17 cellular contexts compared by ENCODE assay signal in genomic region chr1:2946291-2946690, GRCh38.
DNase-seq lines count a peak whose midpoint lies in the region; ATAC-seq and TF ChIP-seq lines count a peak whose summit lies in the region.
"Had no signal": no experiment of that assay in that cellular context is flagged by ENCODE, and none has a peak within 500 bp of the region (broad histone marks: within the 10 kb centered on the region; RNA-seq: fewer than 3 reads in every experiment).

No MANE protein-coding gene starts in this region.

- H3K4me1 ChIP-seq in neuronal stem cell (ENCODE audit: control insufficient read depth in 2 of 2, insufficient read depth in 1 of 2, low read depth in 1 of 2, low read length in 2 of 2) (peaks cover 0 to 1% of the 10 kb centered on the region in 2 donors), testis (no peaks in the 10 kb centered on the region)
- H3K4me1 ChIP-seq: SJCRH30 had no signal

- no peaks in the 10 kb centered on the region for H3K79me1 ChIP-seq in neuronal stem cell (ENCODE audit: low read depth, low read length)

- no peak overlapping the region for H3K4me3 Mint-ChIP-seq in natural killer cell treated with Interleukin-12 subunit alpha and Interleukin-12 subunit beta and Interleukin-15 and Interleukin-18, amount 100 ng/mL, for 72 hours
- H3K4me3 Mint-ChIP-seq in natural killer cell (no peak overlapping the region), chondrocyte (ENCODE audit: unreplicated experiment) (no peak overlapping the region)
- H3K4me3 Mint-ChIP-seq: B cell; CD4-positive, CD25-positive, alpha-beta regulatory T cell; H9 had no signal

- H3K23ac ChIP-seq in neuronal stem cell (ENCODE audit: low read depth, low read length, poor library complexity), result no peak overlapping the region

- no CpG with 5 or more reads among the region's 16 CpGs for WGBS in neuronal stem cell (ENCODE audit: extremely low coverage in 2 of 2, insufficient read length in 2 of 2, insufficient replicate concordance in 1 of 2), 2 donors
- 67 to 83% methylated on average over 15 to 16 of the region's 16 CpGs for WGBS in testis, 2 donors

- H3K27me3 ChIP-seq in neuronal stem cell (ENCODE audit: control insufficient read depth in 3 of 3, insufficient read depth in 3 of 3, low read depth in 1 of 3, low read length in 3 of 3) (peaks cover 0 to 41% (median 0%) of the 10 kb centered on the region in 3 experiments), testis (no peaks in the 10 kb centered on the region)

- no peak overlapping the region for H2BK120ac ChIP-seq in neuronal stem cell (ENCODE audit: low read depth, low read length)

- H3K4me3 ChIP-seq in neuronal stem cell (ENCODE audit: low read length in 2 of 2) (no peak overlapping the region), testis (no peak overlapping the region)
- H3K4me3 ChIP-seq: SJCRH30 had no signal

- H2AFZ ChIP-seq in neuronal stem cell (ENCODE audit: low read length), result no peak overlapping the region

- TF ChIP-seq POLR2A in testis (IDR thresholded peaks at IDR 0.05), result no peak

- peaks cover 3 to 5% of the 10 kb centered on the region in 2 donors for H3K27me3 Mint-ChIP-seq in natural killer cell treated with Interleukin-12 subunit alpha and Interleukin-12 subunit beta and Interleukin-15 and Interleukin-18, amount 100 ng/mL, for 72 hours
- H3K27me3 Mint-ChIP-seq in natural killer cell (ENCODE audit: low read depth in 2 of 2), result peaks cover 3 to 4% of the 10 kb centered on the region in 2 donors
- H3K27me3 Mint-ChIP-seq in chondrocyte (ENCODE audit: low read depth), result no peaks in the 10 kb centered on the region
- H3K27me3 Mint-ChIP-seq: B cell; CD4-positive, CD25-positive, alpha-beta regulatory T cell had no signal

- no peak overlapping the region for H2BK12ac ChIP-seq in neuronal stem cell (ENCODE audit: low read length)

- no peak overlapping the region for H2BK15ac ChIP-seq in neuronal stem cell (ENCODE audit: low read length)

- no peaks in the 10 kb centered on the region for H3K36me3 ChIP-seq in neuronal stem cell (replicated peaks in 1 of 2; ENCODE audit: control insufficient read depth in 2 of 2, insufficient read depth in 2 of 2, low read length in 2 of 2)
- H3K36me3 ChIP-seq in testis (ENCODE audit: low read depth, missing control alignments), result no peaks in the 10 kb centered on the region
- H3K36me3 ChIP-seq: SJCRH30 had no signal

- no peak overlapping the region for H4K91ac ChIP-seq in neuronal stem cell (ENCODE audit: low read depth, low read length, poor library complexity)

- no peaks in the 10 kb centered on the region for H3K4me1 Mint-ChIP-seq in natural killer cell treated with Interleukin-12 subunit alpha and Interleukin-12 subunit beta and Interleukin-15 and Interleukin-18, amount 100 ng/mL, for 72 hours (ENCODE audit: low read depth in 2 of 2)
- no peaks in the 10 kb centered on the region for H3K4me1 Mint-ChIP-seq in natural killer cell
- H3K4me1 Mint-ChIP-seq in chondrocyte (ENCODE audit: low read depth), result no peaks in the 10 kb centered on the region
- H3K4me1 Mint-ChIP-seq: CD4-positive, CD25-positive, alpha-beta regulatory T cell; H9 had no signal

- H2BK5ac ChIP-seq in neuronal stem cell (ENCODE audit: low read length), result no peak overlapping the region

- no peak overlapping the region for H3K27ac ChIP-seq in neuronal stem cell (replicated peaks; ENCODE audit: low read length)
- no peak overlapping the region for H3K27ac ChIP-seq in testis
- H3K27ac ChIP-seq: HL-60, RWPE1, SJCRH30 had no signal

- no peak for ATAC-seq in natural killer cell treated with Interleukin-12 subunit alpha and Interleukin-12 subunit beta and Interleukin-15 and Interleukin-18, amount 100 ng/mL, for 72 hours
- no peak for ATAC-seq in natural killer cell

- H3K4me2 ChIP-seq in neuronal stem cell (ENCODE audit: insufficient read depth, low read length, poor library complexity, severe bottlenecking), result no peak overlapping the region

- H3K27ac Mint-ChIP-seq in natural killer cell treated with Interleukin-12 subunit alpha and Interleukin-12 subunit beta and Interleukin-15 and Interleukin-18, amount 100 ng/mL, for 72 hours, result no peak overlapping the region
- H3K27ac Mint-ChIP-seq in natural killer cell, result no peak overlapping the region
- no peak overlapping the region for H3K27ac Mint-ChIP-seq in chondrocyte (ENCODE audit: unreplicated experiment)
- H3K27ac Mint-ChIP-seq: B cell; CD4-positive, CD25-positive, alpha-beta regulatory T cell; H9 had no signal

- no peak overlapping the region for H4K8ac ChIP-seq in neuronal stem cell (ENCODE audit: low read depth, low read length)

- peaks cover 4% of the 10 kb centered on the region for H3K36me3 Mint-ChIP-seq in natural killer cell treated with Interleukin-12 subunit alpha and Interleukin-12 subunit beta and Interleukin-15 and Interleukin-18, amount 100 ng/mL, for 72 hours
- H3K36me3 Mint-ChIP-seq in natural killer cell (no peaks in the 10 kb centered on the region), chondrocyte (ENCODE audit: low read depth) (no peaks in the 10 kb centered on the region)
- H3K36me3 Mint-ChIP-seq: CD4-positive, CD25-positive, alpha-beta regulatory T cell had no signal

- H3K9ac ChIP-seq in neuronal stem cell (ENCODE audit: low read depth, low read length, poor library complexity), result peak overlapping the region; percentile 50

- H3K14ac ChIP-seq in neuronal stem cell (ENCODE audit: low read length), result no peak overlapping the region

- intact Hi-C loops in natural killer cell (cut with micrococcal nuclease), result no loop called here
- intact Hi-C loops in testis (cut with DNase I; ENCODE audit: low total_unique reads), result no loop called here

- H3K9me3 Mint-ChIP-seq in natural killer cell treated with Interleukin-12 subunit alpha and Interleukin-12 subunit beta and Interleukin-15 and Interleukin-18, amount 100 ng/mL, for 72 hours, result peaks cover 3% of the 10 kb centered on the region
- peaks cover 2 to 3% of the 10 kb centered on the region in 2 donors for H3K9me3 Mint-ChIP-seq in natural killer cell
- H3K9me3 Mint-ChIP-seq in chondrocyte (ENCODE audit: low read depth), result peaks cover 6% of the 10 kb centered on the region

- in situ Hi-C loops in ACHN (cut with HindIII; ENCODE audit: low pct_ligation_motif_present, low pct_unique_long_range_greater_than_20kb, low sequenced_read_pairs), result no loop called here

- H3K9me3 ChIP-seq in neuronal stem cell (replicated peaks in 1 of 2; ENCODE audit: control insufficient read depth in 2 of 2, insufficient read depth in 1 of 2, low read depth in 1 of 2, low read length in 2 of 2) (peaks cover 0 to 9% of the 10 kb centered on the region in 2 donors), testis (no peaks in the 10 kb centered on the region)

- peak overlapping the region; percentile 77 for H2AK5ac ChIP-seq in neuronal stem cell (ENCODE audit: low read depth, low read length)

- no peak for TF ChIP-seq CTCF in natural killer cell (IDR thresholded peaks at IDR 0.05)
- TF ChIP-seq CTCF in chondrocyte (IDR thresholded peaks at IDR 0.05), result no peak
- no peak for TF ChIP-seq CTCF in testis (IDR thresholded peaks at IDR 0.05)

- peak overlapping the region; percentile 36 for H3K18ac ChIP-seq in neuronal stem cell (ENCODE audit: low read length)

- peak; percentile 50 for DNase-seq in natural killer cell treated with Interleukin-12 subunit alpha and Interleukin-12 subunit beta and Interleukin-15 and Interleukin-18, amount 100 ng/mL, for 72 hours (ENCODE audit: low spot score)
- no peak for DNase-seq in natural killer cell
- DNase-seq in chondrocyte (ENCODE audit: low spot score), result peak; percentile 54
- DNase-seq in neuronal stem cell (ENCODE audit: low spot score), result no peak
- DNase-seq in ACHN, result no peak
- DNase-seq in middle frontal gyrus (ENCODE audit: extremely low spot score, low spot score), result no peak
- no peak for DNase-seq in testis
- DNase-seq: CD4-positive, CD25-positive, alpha-beta regulatory T cell; DMS79; H9; NCI-H187 treated with DMSO at 0.1 percent for 48 hours; NCI-H69; OCI-M1; SJCRH30 had no signal

- H3K4ac ChIP-seq in neuronal stem cell (ENCODE audit: low read length), result no peak overlapping the region

Comparison
In these comparisons a context has a peak if more than half of its experiments do, and no peak if none do; other contexts are left out.
1. DNase-seq: peak in natural killer cell treated with Interleukin-12 subunit alpha and Interleukin-12 subunit beta and Interleukin-15 and Interleukin-18, amount 100 ng/mL, for 72 hours (single experiment) and chondrocyte (single experiment); none in natural killer cell (single experiment), neuronal stem cell (single experiment), ACHN (single experiment), middle frontal gyrus (single experiment) and testis (single experiment).